8 cellular contexts compared by ENCODE assay signal in the genomic region with DNA sequence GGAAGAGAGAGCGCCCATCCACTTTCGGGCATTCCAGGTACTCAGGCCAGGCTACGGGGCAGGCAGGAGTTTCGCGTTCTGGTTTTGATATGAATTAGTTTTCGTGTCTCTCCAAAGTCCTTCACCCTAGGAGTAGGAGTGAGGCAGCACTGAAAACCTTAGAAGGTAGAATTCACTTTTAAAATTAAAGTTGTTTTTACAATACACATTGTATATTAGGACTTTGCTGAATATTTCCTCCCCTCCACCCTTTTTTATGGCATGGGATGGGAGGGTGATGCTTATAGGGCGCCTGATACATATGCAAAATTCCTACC. TPM values are rescaled to one million over a fixed set of nuclear protein-coding genes. Genes with fewer than 3 reads are reported as not detected.
DNase-seq lines count a peak whose midpoint lies in the region; ATAC-seq and TF ChIP-seq lines count a peak whose summit lies in the region.

No MANE protein-coding gene starts in this region.

- POLR2A ChIA-PET in AG04449 (lab: Yijun Ruan, JAX) = interaction anchor here (1.8 kb wide), 1 partner anchor 11 kb away, joined by 11 read pairs; no protein-coding TSS in a partner anchor
- POLR2A ChIA-PET in naive thymus-derived CD4-positive, alpha-beta T cell (lab: Charles Lee) = interaction anchor here (1.1 to 4.1 kb wide), 4 partner anchors 9 to 15 kb away, joined by 4 to 19 read pairs (median 6); no protein-coding TSS in a partner anchor

- H3K27ac ChIP-seq in KMS-11 (no peak overlapping the region), duodenal mucosa (ENCODE audit: low read depth, low read length) (peak overlapping the region; percentile 83)
- H3K27ac ChIP-seq in naive thymus-derived CD4-positive, alpha-beta T cell (ENCODE audit: low read depth, low read length) = peak overlapping the region; percentile 67

- peak overlapping the region; percentile 71 to 95 (median 90) for H3K4me3 Mint-ChIP-seq in naive thymus-derived CD4-positive, alpha-beta T cell

- peaks cover 0 to 44% (median 3%) of the 10 kb centered on the region in 5 donors for H3K27me3 Mint-ChIP-seq in naive thymus-derived CD4-positive, alpha-beta T cell

- ATAC-seq in naive thymus-derived CD4-positive, alpha-beta T cell = no peak
- ATAC-seq in GM18502 (IDR thresholded peaks at IDR 0.05; ENCODE audit: poor library complexity, unreplicated experiment) = no peak
- no peak for ATAC-seq in HG02798 (IDR thresholded peaks at IDR 0.05; ENCODE audit: poor library complexity, unreplicated experiment)

- H3K4me2 ChIP-seq in KMS-11 = peak overlapping the region; percentile 74

- no peak for TF ChIP-seq CTCF in AG04449 (IDR thresholded peaks at IDR 0.05; ENCODE audit: insufficient read depth, low read length, missing control alignments)
- TF ChIP-seq CTCF in KMS-11 (conservative IDR thresholded peaks at IDR 0.05; ENCODE audit: low read depth, low read length) = no peak

- peaks cover 5% of the 10 kb centered on the region for H3K4me1 ChIP-seq in KMS-11 (ENCODE audit: low read depth, poor library complexity, severe bottlenecking)
- H3K4me1 ChIP-seq in duodenal mucosa (ENCODE audit: control insufficient read depth in 1 of 2, insufficient read depth in 2 of 2, low read length in 2 of 2) = peaks cover 19 to 36% of the 10 kb centered on the region in 2 donors
- peaks cover 0 to 15% of the 10 kb centered on the region in 2 donors for H3K4me1 ChIP-seq in naive thymus-derived CD4-positive, alpha-beta T cell (ENCODE audit: control insufficient read depth in 2 of 2, insufficient read depth in 2 of 2, low read length in 2 of 2)

- DNase-seq in AG04449 (ENCODE audit: low read depth, low spot score) = no peak
- no peak for DNase-seq in naive thymus-derived CD4-positive, alpha-beta T cell
- no peak for DNase-seq in NCI-H1694 (lab: John Stamatoyannopoulos, UW)
- DNase-seq in stimulated activated CD4-positive, alpha-beta T cell treated with anti-CD3 and anti-CD28 coated beads, Interleukin-4, amount 100 ng/mL, for 24 hours = no peak

- intact Hi-C loops in naive thymus-derived CD4-positive, alpha-beta T cell (cut with micrococcal nuclease) = loop anchor here in 1 of 2 donors (5.0 kb wide), 1 partner anchor 61 kb away; no protein-coding TSS in a partner anchor

- H4K20me1 ChIP-seq in KMS-11 (ENCODE audit: insufficient read depth) = no peaks in the 10 kb centered on the region

- no peaks in the 10 kb centered on the region for H3K9me3 ChIP-seq in duodenal mucosa (ENCODE audit: control insufficient read depth in 1 of 2, low read length in 2 of 2)
- no peaks in the 10 kb centered on the region for H3K9me3 ChIP-seq in naive thymus-derived CD4-positive, alpha-beta T cell (ENCODE audit: control insufficient read depth in 2 of 3, low read length in 3 of 3)

- CTCF ChIA-PET in AG04449 (lab: Yijun Ruan, JAX) = interaction anchor here (1.1 to 2.1 kb wide), 9 partner anchors 10 to 308 kb away, joined by 3 to 13 read pairs (median 6); no protein-coding TSS in a partner anchor
- CTCF ChIA-PET in naive thymus-derived CD4-positive, alpha-beta T cell (lab: Charles Lee) = interaction anchor here (1.4 to 1.7 kb wide), 4 partner anchors 11 to 127 kb away, joined by 3 to 8 read pairs (median 6); no protein-coding TSS in a partner anchor

- H3K27ac Mint-ChIP-seq in naive thymus-derived CD4-positive, alpha-beta T cell = peak overlapping the region in 3 of 9 donors; percentile 14 to 82 (median 33)

- peaks cover 16 to 40% (median 31%) of the 10 kb centered on the region in 7 donors for H3K4me1 Mint-ChIP-seq in naive thymus-derived CD4-positive, alpha-beta T cell

- peaks cover 0 to 10% (median 0%) of the 10 kb centered on the region in 5 donors for H3K36me3 Mint-ChIP-seq in naive thymus-derived CD4-positive, alpha-beta T cell

- H3K79me2 ChIP-seq in KMS-11 (ENCODE audit: insufficient read depth, low read depth) = no peaks in the 10 kb centered on the region

- H3K27me3 ChIP-seq in KMS-11 (ENCODE audit: insufficient read depth, low read depth) (no peaks in the 10 kb centered on the region), duodenal mucosa (ENCODE audit: control insufficient read depth in 1 of 2, insufficient read depth in 2 of 2, low read length in 2 of 2) (no peaks in the 10 kb centered on the region)
- no peaks in the 10 kb centered on the region for H3K27me3 ChIP-seq in naive thymus-derived CD4-positive, alpha-beta T cell (ENCODE audit: control insufficient read depth in 2 of 2, insufficient read depth in 2 of 2, low read length in 2 of 2)

- peak overlapping the region; percentile 77 for H3K4me3 ChIP-seq in AG04449 (ENCODE audit: low read depth, low read length)
- H3K4me3 ChIP-seq in KMS-11 (IDR thresholded peaks at IDR 0.05; ENCODE audit: insufficient read depth, low read depth, low read length) = no peak overlapping the region
- peak overlapping the region; percentile 89 to 94 for H3K4me3 ChIP-seq in duodenal mucosa (ENCODE audit: low read depth in 1 of 2, low read length in 2 of 2)
- peak overlapping the region; percentile 71 for H3K4me3 ChIP-seq in naive thymus-derived CD4-positive, alpha-beta T cell (ENCODE audit: low read length)

- H3K9ac ChIP-seq in KMS-11 (no peak overlapping the region), duodenal mucosa (ENCODE audit: low read depth in 1 of 2, low read length in 2 of 2) (peak overlapping the region; percentile 76 to 80)

- H3K36me3 ChIP-seq in KMS-11 (ENCODE audit: insufficient read depth) (no peaks in the 10 kb centered on the region), duodenal mucosa (ENCODE audit: control insufficient read depth in 1 of 2, insufficient read depth in 2 of 2, low read length in 2 of 2) (no peaks in the 10 kb centered on the region)
- no peaks in the 10 kb centered on the region for H3K36me3 ChIP-seq in naive thymus-derived CD4-positive, alpha-beta T cell (ENCODE audit: control insufficient read depth in 2 of 3, insufficient read depth in 3 of 3, low read length in 3 of 3)

- no peaks in the 10 kb centered on the region for H3K9me3 Mint-ChIP-seq in naive thymus-derived CD4-positive, alpha-beta T cell

- no peak overlapping the region for H2AFZ ChIP-seq in KMS-11 (ENCODE audit: low read depth)

RNA-seq across cellular contexts. Expression of gene ITGA1, which starts 0.7 kb away (rescaled TPM):
- 1 to 10 TPM in 4 of 5 experiments, under 1 TPM in 1; 0.92 to 8.7 (median 2.4) TPM for total RNA-seq in naive thymus-derived CD4-positive, alpha-beta T cell
- polyA plus RNA-seq in naive thymus-derived CD4-positive, alpha-beta T cell = 1 to 10 TPM; 1.6 to 1.8 TPM

RNA-seq across cellular contexts. Expression of gene PELO, which starts 0.7 kb away (rescaled TPM):
- 10 to 100 TPM in 2 of 5 experiments, 1 to 10 TPM in 3; 7.7 to 16.8 (median 9.7) TPM for total RNA-seq in naive thymus-derived CD4-positive, alpha-beta T cell
- polyA plus RNA-seq in naive thymus-derived CD4-positive, alpha-beta T cell = 1 to 10 TPM; 4.6 to 6.1 TPM
